ENCODE assay signal across 8 cellular contexts in genomic region chr13:39684531-39685137, GRCh38. TPM values are rescaled to one million over a fixed set of nuclear protein-coding genes. Genes with fewer than 3 reads are reported as not detected.
A peak's percentile ranks its signal among the peaks of the same experiment; 100 is the strongest.
DNase-seq lines count a peak whose midpoint lies in the region; ATAC-seq and TF ChIP-seq lines count a peak whose summit lies in the region.

No MANE protein-coding gene starts in this region.

- H4K91ac ChIP-seq in H9 (ENCODE audit: insufficient read length, low read depth, low read length): no peak overlapping the region

- H4K8ac ChIP-seq in H9 (replicated peaks; ENCODE audit: insufficient read length, low read depth, low read length): no peak overlapping the region

- no peak overlapping the region for H3K4me3 ChIP-seq in foreskin fibroblast (ENCODE audit: low read depth in 1 of 2, low read length in 2 of 2)
- no peak overlapping the region for H3K4me3 ChIP-seq in smooth muscle cell

- H3K23me2 ChIP-seq in H9 (ENCODE audit: insufficient read length, low read depth, low read length, poor library complexity, severe bottlenecking): no peaks in the 10 kb centered on the region

- H3K36me3 ChIP-seq in smooth muscle cell (ENCODE audit: low read depth): peaks cover 16% of the 10 kb centered on the region

- DNase-seq in AG20443 (ENCODE audit: low spot score): peak; percentile 10
- no peak for DNase-seq in H9
- DNase-seq in RPMI8226: peak; percentile 36
- peak; percentile 6 to 49 for DNase-seq in foreskin fibroblast
- no peak for DNase-seq in smooth muscle cell (lab: John Stamatoyannopoulos, UW; ENCODE audit: unreplicated experiment)
- DNase-seq in stimulated activated CD4-positive, alpha-beta T cell treated with anti-CD3 and anti-CD28 coated beads, Interleukin-1b, Interleukin-23, amount 100 ng/mL, for 48 hours: no peak
- no peak for DNase-seq in omental fat pad (ENCODE audit: low spot score)

- no peaks in the 10 kb centered on the region for H3K79me2 ChIP-seq in H9 (ENCODE audit: insufficient read depth, low read length)
- no peaks in the 10 kb centered on the region for H3K79me2 ChIP-seq in smooth muscle cell (ENCODE audit: low read depth)

- H3K4me3 Mint-ChIP-seq in H9: no peak overlapping the region

- TF ChIP-seq CTCF in H9 (conservative IDR thresholded peaks at IDR 0.05): peak; percentile 70
- TF ChIP-seq CTCF in foreskin fibroblast (IDR thresholded peaks at IDR 0.05; ENCODE audit: low read depth, low read length): no peak
- peak; percentile 52 for TF ChIP-seq CTCF in smooth muscle cell (IDR thresholded peaks at IDR 0.05; ENCODE audit: borderline replicate concordance, insufficient read depth, poor library complexity, severe bottlenecking)
- TF ChIP-seq CTCF in omental fat pad (IDR thresholded peaks at IDR 0.05): no peak

- no peaks in the 10 kb centered on the region for H4K20me1 ChIP-seq in H9 (ENCODE audit: control insufficient read depth, insufficient read depth, insufficient read length)
- H4K20me1 ChIP-seq in smooth muscle cell (ENCODE audit: low read depth): peaks cover 22% of the 10 kb centered on the region

- no peak overlapping the region for H2BK15ac ChIP-seq in H9 (ENCODE audit: low read depth, low read length)

- H2BK20ac ChIP-seq in H9 (ENCODE audit: low read depth, low read length, poor library complexity, severe bottlenecking): no peak overlapping the region

- H3K9ac ChIP-seq in H9 (ENCODE audit: extremely low read depth, insufficient read length, low read length) (no peak overlapping the region), smooth muscle cell (ENCODE audit: low read depth) (no peak overlapping the region)

- no peaks in the 10 kb centered on the region for H3F3A ChIP-seq in smooth muscle cell (ENCODE audit: low read depth)

- no peak overlapping the region for H3K56ac ChIP-seq in H9 (ENCODE audit: insufficient read length, low read depth, low read length)

- no peaks in the 10 kb centered on the region for H3K4me1 ChIP-seq in H9 (ENCODE audit: insufficient read depth, low read length)
- H3K4me1 ChIP-seq in smooth muscle cell (ENCODE audit: low read depth): no peaks in the 10 kb centered on the region

- no peak overlapping the region for H2BK5ac ChIP-seq in H9 (ENCODE audit: insufficient read length, low read length)

- H3K23ac ChIP-seq in H9 (ENCODE audit: insufficient read length, low read depth, low read length): no peak overlapping the region

- H3K27ac Mint-ChIP-seq in H9: no peak overlapping the region

- no peaks in the 10 kb centered on the region for H3K27me3 ChIP-seq in H9 (ENCODE audit: insufficient read depth, low read length)
- H3K27me3 ChIP-seq in smooth muscle cell (ENCODE audit: low read depth): no peaks in the 10 kb centered on the region

- H3K18ac ChIP-seq in H9 (ENCODE audit: insufficient read length, low read depth, low read length): no peak overlapping the region

- ATAC-seq in omental fat pad (ENCODE audit: low FRiP score): no peak
- ATAC-seq in HG03457 (IDR thresholded peaks at IDR 0.05; ENCODE audit: unreplicated experiment): no peak

- no peak overlapping the region for H2AK5ac ChIP-seq in H9 (ENCODE audit: insufficient read length, low read length)

- H3K14ac ChIP-seq in H9 (ENCODE audit: insufficient read depth, low read length): no peak overlapping the region

- H2BK12ac ChIP-seq in H9 (ENCODE audit: insufficient read length, low read depth, low read length): no peak overlapping the region

- peaks cover 2 to 5% of the 10 kb centered on the region in 2 experiments; a peak in 3 of 5 replicates for H3K9me3 Mint-ChIP-seq in H9

- peaks cover 9 to 14% (median 13%) of the 10 kb centered on the region in 3 experiments for H3K36me3 Mint-ChIP-seq in H9 (ENCODE audit: insufficient read depth in 1 of 3, low read depth in 3 of 3)

- no peak overlapping the region for H3T11ph ChIP-seq in H9 (ENCODE audit: low read length)

- no peak overlapping the region for H3K27ac ChIP-seq in H9 (ENCODE audit: insufficient read length, low read depth, low read length)
- no peak overlapping the region for H3K27ac ChIP-seq in smooth muscle cell (ENCODE audit: low read depth)

- no peaks in the 10 kb centered on the region for H3K27me3 Mint-ChIP-seq in H9 (ENCODE audit: low read depth)

- H3K4me2 ChIP-seq in H9 (ENCODE audit: insufficient read depth, insufficient read length, low read length) (no peak overlapping the region), smooth muscle cell (no peak overlapping the region)

- H3K79me1 ChIP-seq in H9 (ENCODE audit: insufficient read depth, low read depth, low read length, poor library complexity, severe bottlenecking): no peaks in the 10 kb centered on the region

- H4K5ac ChIP-seq in H9 (ENCODE audit: insufficient read length, low read depth, low read length): no peak overlapping the region

- H3K9me3 ChIP-seq in H9 (ENCODE audit: control insufficient read depth, low read depth, low read length) (no peaks in the 10 kb centered on the region), smooth muscle cell (replicated peaks; ENCODE audit: low read depth) (no peaks in the 10 kb centered on the region)

- H2BK120ac ChIP-seq in H9 (ENCODE audit: low read depth, low read length, poor library complexity, severe bottlenecking): no peak overlapping the region

- H3K4me1 Mint-ChIP-seq in H9: no peaks in the 10 kb centered on the region

- WGBS in H9 (ENCODE audit: extremely low coverage, insufficient read length, low lambda C conversion rate): no CpG with 5 or more reads among the region's 3 CpGs
- WGBS in smooth muscle cell (ENCODE audit: low lambda C conversion rate): 80% methylated on average over 3 of the region's 3 CpGs

- no peak overlapping the region for H3K4ac ChIP-seq in H9 (ENCODE audit: low read depth, low read length)

- H2AFZ ChIP-seq in H9 (ENCODE audit: low read length): no peak overlapping the region
- no peak overlapping the region for H2AFZ ChIP-seq in smooth muscle cell (ENCODE audit: low read depth)

RNA-seq across cellular contexts. Expression of gene COG6, which starts 29.2 kb away (rescaled TPM):
- total RNA-seq in H9 (2021): 17.0 and 23.7 TPM in 2 replicates
- 82.9 and 84.8 TPM in 2 replicates for total RNA-seq in smooth muscle cell
- polyA plus RNA-seq in smooth muscle cell: 32.5 and 42.9 TPM in 2 replicates
- 10 to 100 TPM in 3 of 4 donors, 1 to 10 TPM in 1; 9.8 to 20.9 (median 15.8) TPM for total RNA-seq in omental fat pad

Comparison
In these comparisons a context has a peak if more than half of its experiments do, and no peak if none do; other contexts are left out.
1. DNase-seq: peak in AG20443 (single experiment), RPMI8226 (single experiment) and foreskin fibroblast (2 of 2); none in H9 (single experiment), smooth muscle cell (single experiment), stimulated activated CD4-positive, alpha-beta T cell treated with anti-CD3 and anti-CD28 coated beads, Interleukin-1b, Interleukin-23, amount 100 ng/mL, for 48 hours (single experiment) and omental fat pad (single experiment).
2. CTCF ChIP-seq: peak in H9 (single experiment) and smooth muscle cell (single experiment); none in foreskin fibroblast (single experiment) and omental fat pad (0 of 3).